ENCODE assay signal across 1 cellular context in the genomic region with DNA sequence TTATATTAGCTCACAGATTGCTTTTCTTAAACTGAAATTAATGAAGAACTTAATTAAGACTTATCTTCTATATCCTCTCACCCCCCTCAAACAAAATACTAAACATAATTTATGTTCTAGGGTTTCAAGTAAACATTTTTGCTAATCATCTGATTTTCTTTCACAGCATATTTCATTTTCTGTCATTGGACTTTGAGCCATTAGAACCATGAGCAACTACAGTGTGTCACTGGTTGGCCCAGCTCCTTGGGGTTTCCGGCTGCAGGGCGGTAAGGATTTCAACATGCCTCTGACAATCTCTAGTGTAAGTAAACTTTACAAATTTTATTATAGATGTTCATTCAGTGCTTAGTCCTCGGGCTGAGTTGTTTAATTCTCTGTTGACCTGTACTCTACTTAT.
TF ChIP-seq lines count a peak whose summit lies in the region.

No MANE protein-coding gene starts in this region.

TF ChIP-seq in IMR-90, 13 proteins besides CTCF, POLR2A, EP300 and RAD21 (continued from another document):
- TF ChIP-seq, protein P1, sequence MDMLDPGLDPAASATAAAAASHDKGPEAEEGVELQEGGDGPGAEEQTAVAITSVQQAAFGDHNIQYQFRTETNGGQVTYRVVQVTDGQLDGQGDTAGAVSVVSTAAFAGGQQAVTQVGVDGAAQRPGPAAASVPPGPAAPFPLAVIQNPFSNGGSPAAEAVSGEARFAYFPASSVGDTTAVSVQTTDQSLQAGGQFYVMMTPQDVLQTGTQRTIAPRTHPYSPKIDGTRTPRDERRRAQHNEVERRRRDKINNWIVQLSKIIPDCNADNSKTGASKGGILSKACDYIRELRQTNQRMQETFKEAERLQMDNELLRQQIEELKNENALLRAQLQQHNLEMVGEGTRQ (IDR thresholded peaks at IDR 0.05; ENCODE audit: low read depth, low read length): no peak
- TF ChIP-seq NFE2L2 (IDR thresholded peaks at IDR 0.05; ENCODE audit: low read depth, low read length) (no peak), MAFK (IDR thresholded peaks at IDR 0.05; ENCODE audit: low read depth, low read length) (no peak), BHLHE40 (IDR thresholded peaks at IDR 0.05; ENCODE audit: low read depth, low read length) (no peak), SMC3 (IDR thresholded peaks at IDR 0.05; ENCODE audit: low read depth, low read length) (0 out of 2 replicates have a peak, but pooled peaks have one; percentile 5)
